9 cellular contexts compared by ENCODE assay signal in genomic region chr16:9098377-9099090, GRCh38. TPM values are rescaled to one million over a fixed set of nuclear protein-coding genes. Genes with fewer than 3 reads are reported as not detected.
A peak's percentile ranks its signal among the peaks of the same experiment; 100 is the strongest.
DNase-seq lines count a peak whose midpoint lies in the region; ATAC-seq and TF ChIP-seq lines count a peak whose summit lies in the region.
"Had no signal": no experiment of that assay in that cellular context is flagged by ENCODE, and none has a peak within 500 bp of the region (broad histone marks: within the 10 kb centered on the region; RNA-seq: fewer than 3 reads in every experiment).

No MANE protein-coding gene starts in this region.

- no peak overlapping the region for H3K4me3 ChIP-seq in cardiac muscle cell
- H3K4me3 ChIP-seq in liver (ENCODE audit: low read depth in 1 of 3, low read length in 3 of 3): no peak overlapping the region
- no peak overlapping the region for H3K4me3 ChIP-seq in upper lobe of left lung

- POLR2A ChIA-PET in activated naive CD8-positive, alpha-beta T cell treated with anti-CD3 and anti-CD28 coated beads, Interleukin-2, amount 10 ng/mL, durations not matched to agents 7 days and 5 days (lab: Charles Lee): interaction anchor here (0.8 to 1.1 kb wide), 2 partner anchors 12 to 24 kb away, joined by 3 read pairs; no protein-coding TSS in a partner anchor

- H3K27me3 Mint-ChIP-seq in activated naive CD8-positive, alpha-beta T cell treated with anti-CD3 and anti-CD28 coated beads, Interleukin-2, amount 10 ng/mL, durations not matched to agents 7 days and 5 days: no peaks in the 10 kb centered on the region

- H3K9me3 Mint-ChIP-seq in activated naive CD8-positive, alpha-beta T cell treated with anti-CD3 and anti-CD28 coated beads, Interleukin-2, amount 10 ng/mL, durations not matched to agents 7 days and 5 days: no peaks in the 10 kb centered on the region

- peaks cover 43% of the 10 kb centered on the region for H3K4me1 ChIP-seq in cardiac muscle cell (ENCODE audit: low read depth)
- peaks cover 22 to 81% (median 66%) of the 10 kb centered on the region in 4 donors for H3K4me1 ChIP-seq in liver (ENCODE audit: control insufficient read depth in 4 of 4, insufficient read depth in 4 of 4, low read length in 3 of 4)
- H3K4me1 ChIP-seq in upper lobe of left lung: peaks cover 96 to 100% (median 98%) of the 10 kb centered on the region in 4 donors

- no peak overlapping the region for H3K9ac ChIP-seq in liver (ENCODE audit: low read depth in 1 of 2, low read length in 2 of 2)

- TF ChIP-seq CTCF in cardiac muscle cell (IDR thresholded peaks at IDR 0.05; ENCODE audit: low read depth, low read length) (no peak), liver (IDR thresholded peaks at IDR 0.05; ENCODE audit: low read depth, low read length, missing input control) (no peak), upper lobe of left lung (IDR thresholded peaks at IDR 0.05) (no peak)

- ATAC-seq in activated naive CD8-positive, alpha-beta T cell treated with anti-CD3 and anti-CD28 coated beads, Interleukin-2, amount 10 ng/mL, durations not matched to agents 7 days and 5 days (ENCODE audit: low read depth): no peak
- no peak for ATAC-seq in upper lobe of left lung (ENCODE audit: low FRiP score in 2 of 2)
- ATAC-seq in GM21786 (IDR thresholded peaks at IDR 0.05; ENCODE audit: unreplicated experiment): no peak
- ATAC-seq in GM19023 (IDR thresholded peaks at IDR 0.05; ENCODE audit: unreplicated experiment): no peak

- H3K9me3 ChIP-seq in cardiac muscle cell (ENCODE audit: low read depth): no peaks in the 10 kb centered on the region
- H3K9me3 ChIP-seq in liver (ENCODE audit: control insufficient read depth in 4 of 4, low read length in 3 of 4): no peaks in the 10 kb centered on the region
- no peaks in the 10 kb centered on the region for H3K9me3 ChIP-seq in upper lobe of left lung

- H3K4me1 Mint-ChIP-seq in activated naive CD8-positive, alpha-beta T cell treated with anti-CD3 and anti-CD28 coated beads, Interleukin-2, amount 10 ng/mL, durations not matched to agents 7 days and 5 days: peaks cover 70% of the 10 kb centered on the region

- DNase-seq in cardiac muscle cell (ENCODE audit: low read depth in 1 of 2, low spot score in 1 of 2) (no peak), cardiac septum (ENCODE audit: low spot score) (no peak), upper lobe of left lung (no peak), substantia nigra (lab: John Stamatoyannopoulos, UW) (no peak)
- no peak for DNase-seq in activated naive CD8-positive, alpha-beta T cell treated with anti-CD3 and anti-CD28 coated beads, Interleukin-2, amount 10 ng/mL, durations not matched to agents 7 days and 5 days
- DNase-seq: NCI-H1436 had no signal

- 19% methylated on average over 4 of the region's 4 CpGs for WGBS in liver
- WGBS in upper lobe of left lung, 2 donors: 46 to 48% methylated on average over 4 of the region's 4 CpGs

- TF ChIP-seq EP300 in upper lobe of left lung (IDR thresholded peaks at IDR 0.05): no peak

- H3K36me3 Mint-ChIP-seq in activated naive CD8-positive, alpha-beta T cell treated with anti-CD3 and anti-CD28 coated beads, Interleukin-2, amount 10 ng/mL, durations not matched to agents 7 days and 5 days: peaks cover 65% of the 10 kb centered on the region

- no peak for TF ChIP-seq POLR2A in upper lobe of left lung (IDR thresholded peaks at IDR 0.05)

- peak overlapping the region; percentile 51 for H3K27ac ChIP-seq in cardiac muscle cell
- peak overlapping the region; percentile 11 to 32 for H3K27ac ChIP-seq in liver (ENCODE audit: low read depth in 1 of 2, low read length in 2 of 2)
- H3K27ac ChIP-seq in upper lobe of left lung: peak overlapping the region; percentile 4 to 71 (median 62)
- no peak overlapping the region for H3K27ac ChIP-seq in substantia nigra (ENCODE audit: low read depth, low read length, poor library complexity, severe bottlenecking)

- H3K27ac Mint-ChIP-seq in activated naive CD8-positive, alpha-beta T cell treated with anti-CD3 and anti-CD28 coated beads, Interleukin-2, amount 10 ng/mL, durations not matched to agents 7 days and 5 days: peak overlapping the region; percentile 40

- H3K36me3 ChIP-seq in cardiac muscle cell (peaks cover 29% of the 10 kb centered on the region), liver (ENCODE audit: control insufficient read depth in 4 of 4, insufficient read depth in 3 of 4, low read depth in 1 of 4, low read length in 3 of 4) (peaks cover 6 to 14% (median 9%) of the 10 kb centered on the region in 4 donors), upper lobe of left lung (peaks cover 5 to 58% (median 22%) of the 10 kb centered on the region in 4 donors)

- H3K27me3 ChIP-seq in cardiac muscle cell (no peaks in the 10 kb centered on the region), liver (ENCODE audit: control insufficient read depth in 4 of 4, insufficient read depth in 4 of 4, low read length in 3 of 4) (no peaks in the 10 kb centered on the region), upper lobe of left lung (no peaks in the 10 kb centered on the region)

- intact Hi-C loops in cardiac septum (cut with DNase I): no loop called here

- H3K4me3 Mint-ChIP-seq in activated naive CD8-positive, alpha-beta T cell treated with anti-CD3 and anti-CD28 coated beads, Interleukin-2, amount 10 ng/mL, durations not matched to agents 7 days and 5 days: peak overlapping the region; percentile 62

- TF ChIP-seq RAD21 in liver (IDR thresholded peaks at IDR 0.05): no peak

TF ChIP-seq in liver, 16 proteins besides CTCF, POLR2A, EP300 and RAD21:
- TF ChIP-seq HNF4A (conservative IDR thresholded peaks at IDR 0.05) (peak; percentile 90 to 97), ZBTB33 (IDR thresholded peaks at IDR 0.05) (peak; percentile 13), REST (IDR thresholded peaks at IDR 0.05) (no peak), MAX (IDR thresholded peaks at IDR 0.05) (no peak), JUND (IDR thresholded peaks at IDR 0.05) (no peak), SP1 (IDR thresholded peaks at IDR 0.05) (peak; percentile 36), ATF3 (IDR thresholded peaks at IDR 0.05) (no peak), RXRA (IDR thresholded peaks at IDR 0.05) (peak; percentile 74 to 86), EGR1 (IDR thresholded peaks at IDR 0.05; ENCODE audit: low read depth in 2 of 2) (no peak), YY1 (IDR thresholded peaks at IDR 0.05) (peak; percentile 38), HNF4G (IDR thresholded peaks at IDR 0.05) (peak; percentile 89), FOXA1 (IDR thresholded peaks at IDR 0.05) (no peak)

RNA-seq across cellular contexts. Expression of gene HAPSTR1, which starts 7.1 kb away (rescaled TPM):
- total RNA-seq in cardiac muscle cell (44.7 and 60.0 TPM in 2 replicates), cardiac septum (59.6 TPM), liver (10 to 100 TPM; 26.3 to 46.5 TPM), upper lobe of left lung (10 to 100 TPM; 37.3 to 62.9 (median 46.0) TPM)
- polyA plus RNA-seq in cardiac muscle cell (26.5 and 27.8 TPM in 2 replicates), liver (1 to 10 TPM; 6.5 to 9.1 TPM)
- total RNA-seq in activated naive CD8-positive, alpha-beta T cell treated with anti-CD3 and anti-CD28 coated beads, Interleukin-2, amount 10 ng/mL, durations not matched to agents 7 days and 5 days: 10 to 100 TPM; 71.6 to 72.2 TPM
